16 cellular contexts compared by ENCODE assay signal in genomic region chr19:47429140-47429793, GRCh38. TPM values are rescaled to one million over a fixed set of nuclear protein-coding genes. Genes with fewer than 3 reads are reported as not detected.
DNase-seq lines count a peak whose midpoint lies in the region; ATAC-seq and TF ChIP-seq lines count a peak whose summit lies in the region.
"Had no signal": no experiment of that assay in that cellular context is flagged by ENCODE, and none has a peak within 500 bp of the region (broad histone marks: within the 10 kb centered on the region; RNA-seq: fewer than 3 reads in every experiment).

No MANE protein-coding gene starts in this region.

- intact Hi-C loops in PC-9 (cut with micrococcal nuclease; ENCODE audit: unreplicated experiment): loop anchor here (10.0 kb wide), 1 partner anchor 414 kb away; the partner anchor contains the start of gene NPAS1
- intact Hi-C loops in left ventricle myocardium inferior (cut with micrococcal nuclease): loop anchor here (10.0 kb wide), 1 partner anchor 134 kb away; no protein-coding TSS in a partner anchor

- H3K9me3 ChIP-seq in PC-9 (ENCODE audit: insufficient read depth, low read depth): no peaks in the 10 kb centered on the region
- no peaks in the 10 kb centered on the region for H3K9me3 ChIP-seq in iPS DF 6.9 (ENCODE audit: control insufficient read depth, insufficient read depth, low read length)
- H3K9me3 ChIP-seq in left ventricle myocardium inferior (replicated peaks): no peaks in the 10 kb centered on the region
- H3K9me3 ChIP-seq: breast epithelium, HAP-1 had no signal

- H3K4me1 ChIP-seq in PC-9 (replicated peaks; ENCODE audit: insufficient read depth) (peaks cover 22% of the 10 kb centered on the region), iPS DF 6.9 (ENCODE audit: control insufficient read depth, insufficient read depth, low read length) (no peaks in the 10 kb centered on the region), left ventricle myocardium inferior (peaks cover 28% of the 10 kb centered on the region)

- H3K27me3 ChIP-seq in PC-9 (ENCODE audit: insufficient read depth, low read depth): peaks cover 13% of the 10 kb centered on the region; the same call in 1 of the 2 replicates
- no peaks in the 10 kb centered on the region for H3K27me3 ChIP-seq in iPS DF 6.9 (ENCODE audit: control insufficient read depth, insufficient read depth, low read length)
- H3K27me3 ChIP-seq in left ventricle myocardium inferior (ENCODE audit: low read depth): peaks cover 99% of the 10 kb centered on the region

- peaks cover 34% of the 10 kb centered on the region for H3F3A ChIP-seq in PC-9 (ENCODE audit: insufficient read depth, low read depth)

- H3K9me3 Mint-ChIP-seq in stimulated activated naive CD8-positive, alpha-beta T cell treated with anti-CD3 and anti-CD28 coated beads, Interleukin-15, amount 100 ng/mL, for 72 hours: no peaks in the 10 kb centered on the region

- CTCF ChIA-PET in PC-9 (lab: Charles Lee): interaction anchor here (0.5 to 1.7 kb wide), 5 partner anchors 7 to 297 kb away, joined by 4 to 18 read pairs (median 6); partner anchors contain the start of gene DHX34

- H3K9me2 ChIP-seq in PC-9 (ENCODE audit: insufficient read depth): no peaks in the 10 kb centered on the region

- no peak overlapping the region for H3K27ac ChIP-seq in PC-9
- H3K27ac ChIP-seq in iPS DF 6.9 (ENCODE audit: low read length): no peak overlapping the region
- H3K27ac ChIP-seq in left ventricle myocardium inferior (replicated peaks): no peak overlapping the region

- no peak overlapping the region for H2AFZ ChIP-seq in PC-9

- peak overlapping the region; percentile 86 for H3K4me2 ChIP-seq in PC-9

- peaks cover 57% of the 10 kb centered on the region for H3K27me3 Mint-ChIP-seq in stimulated activated naive CD8-positive, alpha-beta T cell treated with anti-CD3 and anti-CD28 coated beads, Interleukin-15, amount 100 ng/mL, for 72 hours

- ATAC-seq in stimulated activated naive CD8-positive, alpha-beta T cell treated with anti-CD3 and anti-CD28 coated beads, Interleukin-15, amount 100 ng/mL, for 72 hours: no peak
- ATAC-seq in stimulated activated naive CD8-positive, alpha-beta T cell treated with anti-CD3 and anti-CD28 coated beads, Interleukin-15, Interleukin-2, amounts not matched to agents 100 U/mL and 50 U/mL, for 24 hours: no peak

- H3K4me3 ChIP-seq in PC-9 (no peak overlapping the region; the same call in 1 of the 2 replicates), iPS DF 6.9 (ENCODE audit: low read length) (peak overlapping the region; percentile 17; the same call in 1 of the 2 replicates), left ventricle myocardium inferior (no peak overlapping the region)

- H3K27ac Mint-ChIP-seq in stimulated activated naive CD8-positive, alpha-beta T cell treated with anti-CD3 and anti-CD28 coated beads, Interleukin-15, amount 100 ng/mL, for 72 hours: peak overlapping the region in 1 of 2 donors; percentile 28
- H3K27ac Mint-ChIP-seq: progenitor cell of endocrine pancreas had no signal

- H3K4me1 Mint-ChIP-seq in stimulated activated naive CD8-positive, alpha-beta T cell treated with anti-CD3 and anti-CD28 coated beads, Interleukin-15, amount 100 ng/mL, for 72 hours: peaks cover 36% of the 10 kb centered on the region

- no peaks in the 10 kb centered on the region for H3K79me2 ChIP-seq in PC-9 (ENCODE audit: low read depth)

- BruUV-seq in PC-9 (replicated peaks; lab: Mats Ljungman, UMichigan): no TSS peak

- POLR2A ChIA-PET in PC-9 (lab: Charles Lee; ENCODE audit: unreplicated experiment): interaction anchor here (0.6 kb wide), 2 partner anchors 294 to 316 kb away, joined by 4 to 7 read pairs; partner anchors contain the start of gene ZC3H4

- no CpG with 5 or more reads among the region's 20 CpGs for WGBS in iPS DF 6.9 (ENCODE audit: insufficient coverage, insufficient read length)

- no peak for DNase-seq in stimulated activated naive CD8-positive, alpha-beta T cell treated with anti-CD3 and anti-CD28 coated beads, Interleukin-15, amount 100 ng/mL, for 72 hours
- DNase-seq in stimulated activated naive CD8-positive, alpha-beta T cell treated with anti-CD3 and anti-CD28 coated beads, Interleukin-15, Interleukin-2, amounts not matched to agents 100 U/mL and 50 U/mL, for 24 hours: no peak
- DNase-seq in PC-9: no peak
- no peak for DNase-seq in iPS DF 6.9 (ENCODE audit: low read depth, low spot score)
- DNase-seq in ecto neural progenitor cell (ENCODE audit: low spot score): no peak
- DNase-seq in GF-D8 (lab: John Stamatoyannopoulos, UW): no peak
- no peak for DNase-seq in left ventricle myocardium inferior
- DNase-seq in activated gamma-delta T cell (lab: John Stamatoyannopoulos, UW): no peak
- DNase-seq: activated gamma-delta T cell treated with Interleukin-2 at 50 U/mL for 16 hours; effector memory CD4-positive, alpha-beta T cell; NCI-H1694; NCI-H524 had no signal

- H3K4me3 Mint-ChIP-seq in stimulated activated naive CD8-positive, alpha-beta T cell treated with anti-CD3 and anti-CD28 coated beads, Interleukin-15, amount 100 ng/mL, for 72 hours: peak overlapping the region; percentile 78 to 83

- H3K36me3 ChIP-seq in PC-9 (ENCODE audit: low read depth) (no peaks in the 10 kb centered on the region), iPS DF 6.9 (ENCODE audit: control insufficient read depth, insufficient read depth, low read length) (no peaks in the 10 kb centered on the region), left ventricle myocardium inferior (no peaks in the 10 kb centered on the region)
- H3K36me3 ChIP-seq: breast epithelium, HAP-1 had no signal

- TF ChIP-seq CTCF in PC-9 (conservative IDR thresholded peaks at IDR 0.05): no peak
- TF ChIP-seq CTCF in left ventricle myocardium inferior (IDR thresholded peaks at IDR 0.05; ENCODE audit: borderline replicate concordance): no peak

- no peaks in the 10 kb centered on the region for H4K20me1 ChIP-seq in PC-9 (ENCODE audit: insufficient read depth)

RNA-seq across cellular contexts. Expression of gene MEIS3, which starts 9.9 kb away (rescaled TPM):
- total RNA-seq in PC-9 (2021) (1.9 and 4.9 TPM in 2 replicates), left ventricle myocardium inferior (3.2 TPM)
- total RNA-seq: mononuclear cell had no signal

RNA-seq across cellular contexts. Expression of gene SLC8A2, which starts 42.4 kb away (rescaled TPM):
- not detected in 2 replicates for total RNA-seq in PC-9 (2021)
- total RNA-seq in left ventricle myocardium inferior: 0.30 TPM
- total RNA-seq: mononuclear cell had no signal

RNA-seq across cellular contexts. Expression of gene KPTN, which starts 54.8 kb away (rescaled TPM):
- total RNA-seq in PC-9 (2021) (20.8 and 24.2 TPM in 2 replicates), left ventricle myocardium inferior (10.9 TPM)
